Comparison of ENCODE assay signal across 9 cellular contexts in the genomic region with DNA sequence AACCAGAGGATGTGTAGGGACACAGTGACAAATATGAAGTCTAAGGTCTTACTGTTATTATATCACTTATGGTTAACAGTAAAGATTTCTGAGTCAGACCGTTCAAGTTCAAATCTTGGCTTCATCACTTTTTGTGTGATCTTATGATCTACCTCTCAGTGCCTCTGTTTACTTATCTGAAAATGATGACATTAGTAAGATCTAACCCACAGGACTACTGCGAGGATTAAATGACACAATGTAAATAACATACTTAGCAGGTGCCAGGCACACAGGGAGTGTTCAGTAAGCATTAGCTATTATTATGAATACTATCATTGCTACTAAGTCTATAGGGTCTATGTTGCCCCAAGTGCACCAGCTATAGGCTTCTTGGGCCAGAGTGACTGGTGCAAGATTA. TPM values are rescaled to one million over a fixed set of nuclear protein-coding genes. Genes with fewer than 3 reads are reported as not detected.
DNase-seq lines count a peak whose midpoint lies in the region; ATAC-seq and TF ChIP-seq lines count a peak whose summit lies in the region.
"Had no signal": no experiment of that assay in that cellular context is flagged by ENCODE, and none has a peak within 500 bp of the region (broad histone marks: within the 10 kb centered on the region; RNA-seq: fewer than 3 reads in every experiment).

No MANE protein-coding gene starts in this region.

- no peaks in the 10 kb centered on the region for H3K9me3 Mint-ChIP-seq in chondrocyte (ENCODE audit: low read depth)
- H3K9me3 Mint-ChIP-seq in neural crest cell, result no peaks in the 10 kb centered on the region

- no peak overlapping the region for H3K27ac Mint-ChIP-seq in chondrocyte (ENCODE audit: unreplicated experiment)
- no peak overlapping the region for H3K27ac Mint-ChIP-seq in neural crest cell (ENCODE audit: unreplicated experiment)

- H3K36me3 ChIP-seq in BLaER1 treated with 17β-estradiol and CSF1 and Interleukin-3, amounts not matched to agents 10 nM and 100 nM, result peaks cover 52 to 65% (median 62%) of the 10 kb centered on the region in 11 experiments
- no peaks in the 10 kb centered on the region for H3K36me3 ChIP-seq in Karpas-422 (ENCODE audit: insufficient read depth, low read length)

- H3K4me1 Mint-ChIP-seq in chondrocyte (ENCODE audit: low read depth) (peaks cover 27% of the 10 kb centered on the region), neural crest cell (no peaks in the 10 kb centered on the region)

- no peaks in the 10 kb centered on the region for H3K27me3 ChIP-seq in BLaER1 treated with 17β-estradiol and CSF1 and Interleukin-3, amounts not matched to agents 10 nM and 100 nM
- H3K27me3 ChIP-seq in Karpas-422 (ENCODE audit: low read length), result no peaks in the 10 kb centered on the region

- peak overlapping the region; percentile 93 to 99 (median 97) for H3K9ac ChIP-seq in BLaER1 treated with 17β-estradiol and CSF1 and Interleukin-3, amounts not matched to agents 10 nM and 100 nM
- H3K9ac ChIP-seq in Karpas-422 (ENCODE audit: low read length), result 0 out of 2 replicates have a peak overlapping the region, but pooled peaks have one; percentile 78

- peak overlapping the region in 9 of 11 experiments; percentile 7 to 98 (median 96); a peak in 15 of 22 replicates for H3K27ac ChIP-seq in BLaER1 treated with 17β-estradiol and CSF1 and Interleukin-3, amounts not matched to agents 10 nM and 100 nM
- no peak overlapping the region for H3K27ac ChIP-seq in Karpas-422 (ENCODE audit: low read length)

- no peak for ATAC-seq in GM19397 (IDR thresholded peaks at IDR 0.05; ENCODE audit: unreplicated experiment)

- H3K9me3 ChIP-seq in BLaER1 treated with 17β-estradiol and CSF1 and Interleukin-3, amounts not matched to agents 10 nM and 100 nM (replicated peaks in 1 of 11), result no peaks in the 10 kb centered on the region; a peak in 1 of 22 replicates
- H3K9me3 ChIP-seq in Karpas-422 (ENCODE audit: low read length), result no peaks in the 10 kb centered on the region

- no peaks in the 10 kb centered on the region for H3K27me3 Mint-ChIP-seq in chondrocyte (ENCODE audit: low read depth)
- H3K27me3 Mint-ChIP-seq in neural crest cell (ENCODE audit: low read depth), result peaks cover 40% of the 10 kb centered on the region

- H3K79me2 ChIP-seq in Karpas-422 (ENCODE audit: low read length), result no peaks in the 10 kb centered on the region

- peaks cover 26% of the 10 kb centered on the region for H3K36me3 Mint-ChIP-seq in chondrocyte (ENCODE audit: low read depth)
- peaks cover 2% of the 10 kb centered on the region for H3K36me3 Mint-ChIP-seq in neural crest cell (ENCODE audit: low read depth)

- peaks cover 47 to 80% (median 76%) of the 10 kb centered on the region in 10 experiments for H3K4me1 ChIP-seq in BLaER1 treated with 17β-estradiol and CSF1 and Interleukin-3, amounts not matched to agents 10 nM and 100 nM
- H3K4me1 ChIP-seq in Karpas-422 (ENCODE audit: low read length), result peaks cover 33% of the 10 kb centered on the region

- H3K4me3 Mint-ChIP-seq in chondrocyte (ENCODE audit: unreplicated experiment) (peak overlapping the region; percentile 82), neural crest cell (peak overlapping the region; percentile 80)

- peak overlapping the region; percentile 78 to 100 (median 94) for H3K4me3 ChIP-seq in BLaER1 treated with 17β-estradiol and CSF1 and Interleukin-3, amounts not matched to agents 10 nM and 100 nM
- peak overlapping the region; percentile 82; the same call in 1 of the 2 replicates for H3K4me3 ChIP-seq in Karpas-422 (ENCODE audit: low read length)

- DNase-seq in Karpas-422, result no peak
- DNase-seq in chondrocyte (ENCODE audit: low spot score), result no peak
- no peak for DNase-seq in neural crest cell (ENCODE audit: low read depth, low spot score)
- no peak for DNase-seq in hippocampal formation (lab: John Stamatoyannopoulos, UW)
- no peak for DNase-seq in NCI-H2196 (lab: John Stamatoyannopoulos, UW; ENCODE audit: unreplicated experiment)
- no peak for DNase-seq in A172 (ENCODE audit: low spot score)
- DNase-seq: NCI-H146 had no signal

- H4K20me1 ChIP-seq in BLaER1 treated with 17β-estradiol and CSF1 and Interleukin-3, amounts not matched to agents 10 nM and 100 nM, result peaks cover 65 to 70% (median 69%) of the 10 kb centered on the region in 11 experiments
- no peaks in the 10 kb centered on the region; the same call in 1 of the 2 replicates for H4K20me1 ChIP-seq in Karpas-422 (ENCODE audit: insufficient read depth, low read depth, low read length)

- TF ChIP-seq CTCF in chondrocyte (IDR thresholded peaks at IDR 0.05) (no peak), neural crest cell (conservative IDR thresholded peaks at IDR 0.05) (no peak)

- H3K4me2 ChIP-seq in BLaER1 treated with 17β-estradiol and CSF1 and Interleukin-3, amounts not matched to agents 10 nM and 100 nM, result peak overlapping the region; percentile 87 to 99 (median 96)
- peak overlapping the region; percentile 95 for H3K4me2 ChIP-seq in Karpas-422 (ENCODE audit: low read depth, low read length, poor library complexity, severe bottlenecking)

- H3K9me2 ChIP-seq in Karpas-422 (replicated peaks; ENCODE audit: insufficient read depth, low read length), result no peaks in the 10 kb centered on the region

- H2AFZ ChIP-seq in Karpas-422 (ENCODE audit: low read length), result no peak overlapping the region

RNA-seq across cellular contexts. Expression of a gene that starts 2.0 kb away (rescaled TPM):
- 4.8 and 7.3 TPM in 2 replicates for total RNA-seq in Karpas-422 (2014; rRNA removed; shearing (Covaris generic); ENCODE audit: low replicate concordance)
- 10.8 to 17.8 TPM (median 16.3 TPM) in 3 replicates for total RNA-seq in chondrocyte
- total RNA-seq in neural crest cell, result 4.5 and 4.7 TPM in 2 replicates
- total RNA-seq in A172 (2014; rRNA removed; shearing (Covaris generic)), result 4.0 and 9.1 TPM in 2 replicates

RNA-seq across cellular contexts. Expression of a gene that starts 54.7 kb away (rescaled TPM):
- not detected in 2 replicates for total RNA-seq in Karpas-422 (2014; rRNA removed; shearing (Covaris generic); ENCODE audit: low replicate concordance)
- total RNA-seq in chondrocyte (not detected in 3 replicates), neural crest cell (not detected in 2 replicates)
- not detected in 2 replicates for total RNA-seq in A172 (2014; rRNA removed; shearing (Covaris generic))
